25 cellular contexts compared by ENCODE assay signal in genomic region chr1:36988311-36988710, GRCh38. TPM values are rescaled to one million over a fixed set of nuclear protein-coding genes. Genes with fewer than 3 reads are reported as not detected.
DNase-seq lines count a peak whose midpoint lies in the region; ATAC-seq and TF ChIP-seq lines count a peak whose summit lies in the region.
"Had no signal": no experiment of that assay in that cellular context is flagged by ENCODE, and none has a peak within 500 bp of the region (broad histone marks: within the 10 kb centered on the region; RNA-seq: fewer than 3 reads in every experiment).

No MANE protein-coding gene starts in this region.

- H3K4me1 ChIP-seq in left ventricle myocardium inferior (peaks cover 30% of the 10 kb centered on the region), upper lobe of right lung (peaks cover 6% of the 10 kb centered on the region), Caco-2 (no peaks in the 10 kb centered on the region)
- H3K4me1 ChIP-seq: BE2C had no signal

- H3K36me3 Mint-ChIP-seq in Caco-2 (ENCODE audit: insufficient read depth, unreplicated experiment) = no peaks in the 10 kb centered on the region

- H3K27ac ChIP-seq in left ventricle myocardium inferior (replicated peaks) (no peak overlapping the region), upper lobe of right lung (peak overlapping the region; percentile 34)
- H3K27ac ChIP-seq: cardiac muscle cell, VCaP had no signal

- H3K9me3 ChIP-seq in left ventricle myocardium inferior (replicated peaks) = no peaks in the 10 kb centered on the region
- no peaks in the 10 kb centered on the region for H3K9me3 ChIP-seq in upper lobe of right lung
- H3K9me3 ChIP-seq in Caco-2 = no peaks in the 10 kb centered on the region
- H3K9me3 ChIP-seq: BE2C had no signal

- ATAC-seq in Right ventricle myocardium inferior (peak; percentile 54), upper lobe of right lung (peak; percentile 66), HG02642 (IDR thresholded peaks at IDR 0.05; ENCODE audit: poor library complexity, unreplicated experiment) (no peak)
- ATAC-seq: activated T-cell treated with anti-CD3 and anti-CD28 coated beads, Interleukin-2, amount 50 U/mL, for 4 hours; K562; left colon had no signal

- H3K4me3 Mint-ChIP-seq in Caco-2 (ENCODE audit: unreplicated experiment) = no peak overlapping the region
- H3K4me3 Mint-ChIP-seq: activated T-cell treated with anti-CD3 and anti-CD28 coated beads, Interleukin-2, amount 50 U/mL, for 4 hours had no signal

- TF ChIP-seq CTCF in left ventricle myocardium inferior (IDR thresholded peaks at IDR 0.05; ENCODE audit: borderline replicate concordance) (no peak), upper lobe of right lung (IDR thresholded peaks at IDR 0.05) (no peak), Caco-2 (IDR thresholded peaks at IDR 0.05; ENCODE audit: insufficient read depth in 1 of 2, low read depth in 1 of 2, low read length in 1 of 2, severe bottlenecking in 1 of 2, unreplicated experiment in 1 of 2) (no peak)

- peaks cover 32% of the 10 kb centered on the region for H3K27me3 ChIP-seq in left ventricle myocardium inferior (ENCODE audit: low read depth)
- H3K27me3 ChIP-seq in upper lobe of right lung = no peaks in the 10 kb centered on the region
- no peaks in the 10 kb centered on the region for H3K27me3 ChIP-seq in Caco-2 (replicated peaks; ENCODE audit: control insufficient read depth, insufficient read depth, low read length)
- H3K27me3 ChIP-seq: BE2C, cardiac muscle cell had no signal

- no TSS peak for BruUV-seq in Caco-2 (replicated peaks; lab: Mats Ljungman, UMichigan)

- CTCF ChIA-PET in Caco-2 (lab: Charles Lee) = interaction anchor here (0.6 kb wide), 1 partner anchor 396 kb away, joined by 8 read pairs; no protein-coding TSS in a partner anchor

- no peaks in the 10 kb centered on the region for H3K36me3 ChIP-seq in left ventricle myocardium inferior
- no peaks in the 10 kb centered on the region for H3K36me3 ChIP-seq in upper lobe of right lung
- no peaks in the 10 kb centered on the region for H3K36me3 ChIP-seq in Caco-2 (ENCODE audit: control insufficient read depth, insufficient read depth, low read length)
- H3K36me3 ChIP-seq: BE2C, cardiac muscle cell had no signal

- DNase-seq in Right ventricle myocardium inferior (ENCODE audit: missing footprints) (no peak), cardiac septum (ENCODE audit: low spot score) (no peak), left ventricle myocardium inferior (peak; percentile 27), midbrain (lab: John Stamatoyannopoulos, UW) (peak; percentile 59), upper lobe of right lung (peak; percentile 88), Caco-2 (no peak), NCI-H1436 treated with DMSO at 0.1 percent for 48 hours (lab: John Stamatoyannopoulos, UW) (no peak)
- DNase-seq: activated CD4-positive, alpha-beta T cell treated with anti-CD3 and anti-CD28 coated beads for 48 hours; activated naive CD4-positive, alpha-beta T cell; activated T-cell treated with anti-CD3 and anti-CD28 coated beads, Interleukin-2, amount 50 U/mL, for 4 hours; BE2C; EL; left colon; MM.1S; NCI-H2171 treated with DMSO at 0.1 percent for 48 hours; small intestine; stimulated activated CD4-positive, alpha-beta T cell treated with anti-CD3 and anti-CD28 coated beads, Interleukin-1b, Interleukin-23, amount 100 ng/mL, for 48 hours had no signal

- H3K27ac Mint-ChIP-seq in Caco-2 (ENCODE audit: unreplicated experiment) = no peak overlapping the region

- H3K27me3 Mint-ChIP-seq in Caco-2 (ENCODE audit: insufficient read depth, unreplicated experiment) = peaks cover 19% of the 10 kb centered on the region

- H3K4me3 ChIP-seq in left ventricle myocardium inferior (no peak overlapping the region), upper lobe of right lung (no peak overlapping the region), Caco-2 (ENCODE audit: low read depth, low read length) (no peak overlapping the region)
- H3K4me3 ChIP-seq: cardiac muscle cell, K562 had no signal

- H3K4me1 Mint-ChIP-seq in Caco-2 (ENCODE audit: low read depth, unreplicated experiment) = no peaks in the 10 kb centered on the region

- H3K9me3 Mint-ChIP-seq in Caco-2 (ENCODE audit: unreplicated experiment) = no peaks in the 10 kb centered on the region
- H3K9me3 Mint-ChIP-seq: activated T-cell treated with anti-CD3 and anti-CD28 coated beads, Interleukin-2, amount 50 U/mL, for 4 hours had no signal

- POLR2A ChIA-PET in Caco-2 (lab: Charles Lee) = no interaction called here

- intact Hi-C loops in Right ventricle myocardium inferior (cut with DNase I) = no loop called here
- intact Hi-C loops in cardiac septum (cut with DNase I) = no loop called here
- intact Hi-C loops in left ventricle myocardium inferior (cut with micrococcal nuclease) = no loop called here
- intact Hi-C loops in upper lobe of right lung (cut with DNase I) = no loop called here
- intact Hi-C loops in Caco-2 (cut with micrococcal nuclease; ENCODE audit: unreplicated experiment) = no loop called here

RNA-seq across cellular contexts. Expression of gene GRIK3, which starts 46.0 kb away (rescaled TPM):
- total RNA-seq in Right ventricle myocardium inferior = 0.65 TPM
- total RNA-seq in cardiac septum = 0.08 TPM
- total RNA-seq in left ventricle myocardium inferior = 0.55 TPM
- total RNA-seq in upper lobe of right lung = not detected
- total RNA-seq in Caco-2 (2022) = not detected in 2 replicates
- total RNA-seq: activated T-cell treated with anti-CD3 and anti-CD28 coated beads, Interleukin-2, amount 50 U/mL, for 4 hours; dermis microvascular lymphatic vessel endothelial cell; endothelial cell of umbilical vein; HT1080; K562; pulmonary artery endothelial cell had no signal

Comparison
In these comparisons a context has a peak if more than half of its experiments do, and no peak if none do; other contexts are left out.
1. DNase-seq: peak in left ventricle myocardium inferior (single experiment), midbrain (single experiment) and upper lobe of right lung (single experiment); none in Right ventricle myocardium inferior (single experiment), cardiac septum (single experiment), Caco-2 (0 of 2) and NCI-H1436 treated with DMSO at 0.1 percent for 48 hours (single experiment).